Comparison of ENCODE assay signal across 1 cellular context in genomic region chr9:111936391-111936790, GRCh38.
TF ChIP-seq lines count a peak whose summit lies in the region.

No MANE protein-coding gene starts in this region.

TF ChIP-seq in liver, 16 proteins besides CTCF, POLR2A, EP300 and RAD21 (continued from another document):
- TF ChIP-seq REST (IDR thresholded peaks at IDR 0.05) (no peak), MAX (IDR thresholded peaks at IDR 0.05) (no peak)
TF ChIP-seq in liver: peak in this region for 0.
